Comparison of ENCODE assay signal across 18 cellular contexts in the genomic region with DNA sequence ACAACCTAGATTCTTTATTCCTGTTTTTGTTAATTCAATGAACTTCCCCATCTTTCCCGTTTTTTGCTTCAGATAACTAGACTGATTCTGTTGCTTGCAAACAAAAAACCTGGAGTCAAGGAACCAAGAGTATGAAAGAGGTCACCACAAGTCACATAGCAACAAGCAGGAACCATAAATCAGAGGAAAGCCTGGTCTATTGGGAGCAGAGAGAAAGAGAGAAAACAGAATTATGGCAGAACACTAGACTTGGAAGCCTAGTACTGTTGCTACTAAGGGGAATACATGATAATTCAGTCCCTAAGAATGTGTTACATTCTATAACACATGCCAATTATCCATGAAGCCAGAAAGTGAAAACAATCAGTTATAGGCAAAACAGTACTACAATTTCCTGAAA.
A peak's percentile ranks its signal among the peaks of the same experiment; 100 is the strongest.
DNase-seq lines count a peak whose midpoint lies in the region; FAIRE-seq and TF ChIP-seq lines count a peak whose summit lies in the region.
"Had no signal": no experiment of that assay in that cellular context is flagged by ENCODE, and none has a peak within 500 bp of the region (broad histone marks: within the 10 kb centered on the region; RNA-seq: fewer than 3 reads in every experiment).

No MANE protein-coding gene starts in this region.

- H2AFZ ChIP-seq in endothelial cell of umbilical vein (ENCODE audit: low read depth, low read length), result no peak overlapping the region

- H3K4me1 ChIP-seq in BLaER1 treated with 17β-estradiol and CSF1 and Interleukin-3, amounts not matched to agents 10 nM and 100 nM, result peaks cover 40 to 82% (median 58%) of the 10 kb centered on the region in 10 experiments
- H3K4me1 ChIP-seq in endothelial cell of umbilical vein (ENCODE audit: control insufficient read depth, extremely low read depth, insufficient read depth, low read length), result peaks cover 8% of the 10 kb centered on the region
- H3K4me1 ChIP-seq: BE2C had no signal

- no peak for TF ChIP-seq POLR2A in endothelial cell of umbilical vein (IDR thresholded peaks at IDR 0.05; ENCODE audit: low read depth, low read length)

- H3K27me3 ChIP-seq in BLaER1 treated with 17β-estradiol and CSF1 and Interleukin-3, amounts not matched to agents 10 nM and 100 nM, result no peaks in the 10 kb centered on the region
- H3K27me3 ChIP-seq in endothelial cell of umbilical vein (ENCODE audit: control insufficient read depth in 2 of 2, insufficient read depth in 2 of 2, low read length in 2 of 2), result no peaks in the 10 kb centered on the region
- H3K27me3 ChIP-seq: BE2C, uterus had no signal

- H3K27ac ChIP-seq in BLaER1 treated with 17β-estradiol and CSF1 and Interleukin-3, amounts not matched to agents 10 nM and 100 nM, result peak overlapping the region in 6 of 11 experiments; percentile 1 to 56 (median 39); a peak in 8 of 22 replicates
- H3K27ac ChIP-seq in endothelial cell of umbilical vein (ENCODE audit: insufficient read depth, low read depth, low read length), result peak overlapping the region; percentile 16
- H3K27ac ChIP-seq: uterus had no signal

- peak overlapping the region; percentile 30 to 68 (median 44); a peak in 20 of 22 replicates for H3K4me2 ChIP-seq in BLaER1 treated with 17β-estradiol and CSF1 and Interleukin-3, amounts not matched to agents 10 nM and 100 nM
- peak overlapping the region; percentile 34 for H3K4me2 ChIP-seq in endothelial cell of umbilical vein (ENCODE audit: insufficient read depth, low read length)

- peak overlapping the region in 1 of 11 experiments; percentile 0; a peak in 2 of 22 replicates for H3K9ac ChIP-seq in BLaER1 treated with 17β-estradiol and CSF1 and Interleukin-3, amounts not matched to agents 10 nM and 100 nM
- H3K9ac ChIP-seq in endothelial cell of umbilical vein (replicated peaks; ENCODE audit: extremely low read depth, insufficient read depth, low read length), result no peak overlapping the region

- peaks cover 90% of the 10 kb centered on the region for H3K36me3 Mint-ChIP-seq in nephron progenitor cell (ENCODE audit: low read depth)

- DNase-seq in NCI-H526 treated with DMSO at 0.1 percent for 48 hours (lab: John Stamatoyannopoulos, UW) (peak; percentile 50), endothelial cell of umbilical vein (ENCODE audit: low read depth, low spot score) (peak; percentile 86), nephron progenitor cell (no peak), OCI-M2 (lab: John Stamatoyannopoulos, UW; ENCODE audit: unreplicated experiment) (no peak), NCI-H748 treated with DMSO at 0.1 percent for 48 hours (lab: John Stamatoyannopoulos, UW) (no peak), NCI-H146 treated with DMSO at 0.1 percent for 48 hours (lab: John Stamatoyannopoulos, UW; ENCODE audit: unreplicated experiment) (no peak)
- DNase-seq in stimulated activated naive CD4-positive, alpha-beta T cell (lab: John Stamatoyannopoulos, UW), result no peak
- DNase-seq: activated CD4-positive, alpha-beta T cell treated with anti-CD3 and anti-CD28 coated beads for 36 hours; activated naive CD8-positive, alpha-beta T cell treated with anti-CD3 and anti-CD28 coated beads for 36 hours; activated T-cell treated with anti-CD3 and anti-CD28 coated beads for 4 hours; BE2C; cerebellar nuclear complex; NCI-H82; stimulated activated CD4-positive, alpha-beta T cell treated with anti-CD3 and anti-CD28 coated beads, Interleukin-4, amount 100 ng/mL, for 4 hours; uterus had no signal

- peaks cover 2% of the 10 kb centered on the region for H3K27me3 Mint-ChIP-seq in nephron progenitor cell (ENCODE audit: low read depth, poor library complexity)
- H3K27me3 Mint-ChIP-seq: activated CD4-positive, alpha-beta T cell treated with anti-CD3 and anti-CD28 coated beads for 36 hours; activated naive CD8-positive, alpha-beta T cell treated with anti-CD3 and anti-CD28 coated beads for 36 hours had no signal

- H3K4me1 Mint-ChIP-seq in nephron progenitor cell, result peaks cover 34% of the 10 kb centered on the region

- H3K9me1 ChIP-seq in endothelial cell of umbilical vein (replicated peaks; ENCODE audit: control insufficient read depth, extremely low read depth, insufficient read depth, low read length), result no peaks in the 10 kb centered on the region

- intact Hi-C loops in endothelial cell of umbilical vein (cut with micrococcal nuclease), result loop anchor here (5.0 kb wide), 1 partner anchor 223 kb away; no protein-coding TSS in a partner anchor

- POLR2A ChIA-PET in endothelial cell of umbilical vein (lab: Charles Lee), result no interaction called here

- peaks cover 52% of the 10 kb centered on the region for H3K9me3 Mint-ChIP-seq in nephron progenitor cell
- H3K9me3 Mint-ChIP-seq: T-helper 1 cell treated with Interleukin-12 subunit alpha and Interleukin-12 subunit beta and Interleukin-4 antibody, amounts not matched to agents 30 μg/mL and 1 μg/mL, for 36 hours had no signal

- peaks cover 0 to 17% (median 6%) of the 10 kb centered on the region in 11 experiments; a peak in 7 of 22 replicates for H3K9me3 ChIP-seq in BLaER1 treated with 17β-estradiol and CSF1 and Interleukin-3, amounts not matched to agents 10 nM and 100 nM (replicated peaks in 1 of 11)
- H3K9me3 ChIP-seq in endothelial cell of umbilical vein (replicated peaks; ENCODE audit: control insufficient read depth, insufficient read depth, low read length), result no peaks in the 10 kb centered on the region
- H3K9me3 ChIP-seq: BE2C, uterus had no signal

- CTCF ChIA-PET in endothelial cell of umbilical vein (lab: Charles Lee), result interaction anchor here (1.5 kb wide), 1 partner anchor 9 kb away, joined by 4 read pairs; no protein-coding TSS in a partner anchor

- no peak overlapping the region for H3K4me3 Mint-ChIP-seq in nephron progenitor cell
- H3K4me3 Mint-ChIP-seq: activated CD4-positive, alpha-beta T cell treated with anti-CD3 and anti-CD28 coated beads for 36 hours; activated naive CD8-positive, alpha-beta T cell treated with anti-CD3 and anti-CD28 coated beads for 36 hours; T-helper 1 cell treated with Interleukin-12 subunit alpha and Interleukin-12 subunit beta and Interleukin-4 antibody, amounts not matched to agents 30 μg/mL and 1 μg/mL, for 36 hours had no signal

- TF ChIP-seq CTCF in endothelial cell of umbilical vein (IDR thresholded peaks at IDR 0.05; ENCODE audit: extremely low read depth in 1 of 2, insufficient read depth in 1 of 2, low read depth in 1 of 2, low read length in 2 of 2), result no peak
- TF ChIP-seq CTCF in nephron progenitor cell (IDR thresholded peaks at IDR 0.05), result no peak

- dilution Hi-C loops in endothelial cell of umbilical vein (cut with MboI; ENCODE audit: extremely low pct_ligation_motif_present, low sequenced_read_pairs), result no loop called here

- peaks cover 95 to 100% (median 99%) of the 10 kb centered on the region in 11 experiments for H4K20me1 ChIP-seq in BLaER1 treated with 17β-estradiol and CSF1 and Interleukin-3, amounts not matched to agents 10 nM and 100 nM
- H4K20me1 ChIP-seq in endothelial cell of umbilical vein (replicated peaks; ENCODE audit: control insufficient read depth, extremely low read depth, insufficient read depth, low read length), result peaks cover 2% of the 10 kb centered on the region

- no TSS peak for BruUV-seq in endothelial cell of umbilical vein (replicated peaks; lab: Mats Ljungman, UMichigan)

- H3K79me2 ChIP-seq in endothelial cell of umbilical vein (ENCODE audit: control insufficient read depth, insufficient read depth, low read length), result peaks cover 95% of the 10 kb centered on the region

- FAIRE-seq in endothelial cell of umbilical vein (lab: Jason Lieb, UNC), result peak; percentile 88
- FAIRE-seq: keratinocyte had no signal

- H3K36me3 ChIP-seq in BLaER1 treated with 17β-estradiol and CSF1 and Interleukin-3, amounts not matched to agents 10 nM and 100 nM, result peaks cover 6 to 93% (median 83%) of the 10 kb centered on the region in 11 experiments; a peak in 21 of 22 replicates
- H3K36me3 ChIP-seq in endothelial cell of umbilical vein (ENCODE audit: control insufficient read depth in 2 of 2, extremely low read depth in 1 of 2, insufficient read depth in 2 of 2, low read length in 2 of 2), result no peaks in the 10 kb centered on the region
- H3K36me3 ChIP-seq: uterus had no signal

- peak overlapping the region; percentile 76 for H3K27ac Mint-ChIP-seq in nephron progenitor cell
- H3K27ac Mint-ChIP-seq: activated CD4-positive, alpha-beta T cell treated with anti-CD3 and anti-CD28 coated beads for 36 hours; activated naive CD8-positive, alpha-beta T cell treated with anti-CD3 and anti-CD28 coated beads for 36 hours; T-helper 1 cell treated with Interleukin-12 subunit alpha and Interleukin-12 subunit beta and Interleukin-4 antibody, amounts not matched to agents 30 μg/mL and 1 μg/mL, for 36 hours had no signal

- H3K4me3 ChIP-seq in BLaER1 treated with 17β-estradiol and CSF1 and Interleukin-3, amounts not matched to agents 10 nM and 100 nM, result no peak overlapping the region
- no peak overlapping the region for H3K4me3 ChIP-seq in endothelial cell of umbilical vein (replicated peaks in 1 of 3; ENCODE audit: insufficient read depth in 1 of 3, low read depth in 1 of 3, low read length in 3 of 3)
- H3K4me3 ChIP-seq: uterus had no signal

TF ChIP-seq in endothelial cell of umbilical vein, 7 proteins besides CTCF, POLR2A, EP300 and RAD21:
- TF ChIP-seq JUN (IDR thresholded peaks at IDR 0.05; ENCODE audit: borderline replicate concordance, insufficient read depth, insufficient read length, low read depth) (no peak), GATA2 (IDR thresholded peaks at IDR 0.05; ENCODE audit: insufficient read depth, insufficient read length, low read depth, low read length) (no peak), FOS (IDR thresholded peaks at IDR 0.05; ENCODE audit: borderline replicate concordance, insufficient read depth, low read length) (no peak), EZH2 (IDR thresholded peaks at IDR 0.05; ENCODE audit: borderline replicate concordance, low read depth, low read length, severe bottlenecking) (no peak), POLR2AphosphoS5 (IDR thresholded peaks at IDR 0.05; ENCODE audit: insufficient read depth, low read depth, low read length) (no peak), MYC (IDR thresholded peaks at IDR 0.05; ENCODE audit: low read depth, low read length) (no peak)
- TF ChIP-seq, protein P1, sequence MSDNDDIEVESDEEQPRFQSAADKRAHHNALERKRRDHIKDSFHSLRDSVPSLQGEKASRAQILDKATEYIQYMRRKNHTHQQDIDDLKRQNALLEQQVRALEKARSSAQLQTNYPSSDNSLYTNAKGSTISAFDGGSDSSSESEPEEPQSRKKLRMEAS (IDR thresholded peaks at IDR 0.05; ENCODE audit: insufficient read depth, insufficient read length), result no peak
TF ChIP-seq in endothelial cell of umbilical vein: peak in this region for 0.

Comparison
In these comparisons a context has a peak if more than half of its experiments do, and no peak if none do; other contexts are left out.
1. DNase-seq: peak in NCI-H526 treated with DMSO at 0.1 percent for 48 hours (single experiment) and endothelial cell of umbilical vein (single experiment); none in nephron progenitor cell (single experiment), OCI-M2 (single experiment), NCI-H748 treated with DMSO at 0.1 percent for 48 hours (single experiment), stimulated activated naive CD4-positive, alpha-beta T cell (0 of 6) and NCI-H146 treated with DMSO at 0.1 percent for 48 hours (single experiment).